ENCODE assay signal across 9 cellular contexts in genomic region chr7:139696547-139696946, GRCh38.
DNase-seq lines count a peak whose midpoint lies in the region; ATAC-seq and TF ChIP-seq lines count a peak whose summit lies in the region.
"Had no signal": no experiment of that assay in that cellular context is flagged by ENCODE, and none has a peak within 500 bp of the region (broad histone marks: within the 10 kb centered on the region; RNA-seq: fewer than 3 reads in every experiment).

No MANE protein-coding gene starts in this region.

- DNase-seq in GM12865 (ENCODE audit: low read depth) = peak; percentile 80
- DNase-seq in KBM-7 = peak; percentile 55
- DNase-seq in T-helper 1 cell = no peak
- DNase-seq in iPS-NIHi11 (ENCODE audit: low spot score) = no peak
- DNase-seq in activated CD8-positive, alpha-beta memory T cell treated with anti-CD3 and anti-CD28 coated beads, Interleukin-2, amount 50 U/mL, for 48 hours = no peak
- DNase-seq: brain microvascular endothelial cell had no signal

- no peak overlapping the region for H3K4me3 ChIP-seq in GM12865 (ENCODE audit: low read depth, low read length)

- in situ Hi-C loops in KBM-7 (cut with MboI; ENCODE audit: low pct_unique_long_range_greater_than_20kb, low sequenced_read_pairs) = no loop called here

- TF ChIP-seq CTCF in GM12865 (IDR thresholded peaks at IDR 0.05; ENCODE audit: insufficient read depth, low read depth, low read length, missing control alignments) = no peak

- ATAC-seq in GM19351 (IDR thresholded peaks at IDR 0.05; ENCODE audit: unreplicated experiment) (peak; percentile 70), esophagus mucosa (peak; percentile 26), SK-N-SH treated with all-trans-retinoic acid at 6 μM for 48 hours (no peak)

TF ChIP-seq in SK-N-SH treated with all-trans-retinoic acid at 6 μM for 48 hours, 23 proteins besides CTCF, POLR2A, EP300 and RAD21:
- TF ChIP-seq CSDC2 (CRISPR knock-in tag; IDR thresholded peaks at IDR 0.05) = no peak
- TF ChIP-seq CREB5 (CRISPR knock-in tag; IDR thresholded peaks at IDR 0.05; ENCODE audit: low read depth) = no peak
TF ChIP-seq in SK-N-SH treated with all-trans-retinoic acid at 6 μM for 48 hours: peak in this region for 0.

Comparison
In these comparisons a context has a peak if more than half of its experiments do, and no peak if none do; other contexts are left out.
1. DNase-seq: peak in GM12865 (single experiment) and KBM-7 (single experiment); none in T-helper 1 cell (0 of 5), iPS-NIHi11 (single experiment) and activated CD8-positive, alpha-beta memory T cell treated with anti-CD3 and anti-CD28 coated beads, Interleukin-2, amount 50 U/mL, for 48 hours (single experiment).